36 cellular contexts compared by ENCODE assay signal in genomic region chr12:69651922-69652321, GRCh38. TPM values are rescaled to one million over a fixed set of nuclear protein-coding genes. Genes with fewer than 3 reads are reported as not detected.
"Had no signal": no experiment of that assay in that cellular context is flagged by ENCODE, and none has a peak within 500 bp of the region (broad histone marks: within the 10 kb centered on the region; RNA-seq: fewer than 3 reads in every experiment).

No MANE protein-coding gene starts in this region.

- H3K9ac ChIP-seq: neural progenitor cell, parathyroid adenoma had no signal

- H3K27ac ChIP-seq: left lung, lower lobe of right lung, neural progenitor cell, neutrophil, parathyroid adenoma, right atrium auricular region, right lobe of liver, tibial nerve, uterus had no signal

- FAIRE-seq: kidney had no signal

- H3K36me3 ChIP-seq: left lung, lower lobe of right lung, neural progenitor cell, neutrophil, right atrium auricular region, right lobe of liver, tibial nerve, uterus had no signal

- ATAC-seq: left colon; left lung; lower lobe of right lung; natural killer cell; right lobe of liver; stimulated activated memory B cell treated with anti-CD40 and anti-IgM and Interleukin-4, amounts not matched to agents 10 μg/mL and 1 μg/mL and 100 μg/mL, for 72 hours; stimulated activated naive CD8-positive, alpha-beta T cell treated with anti-CD3 and anti-CD28 coated beads, Interleukin-15, amount 100 ng/mL, for 72 hours had no signal

- H3K9me3 ChIP-seq: left lung, lower lobe of right lung, neutrophil, right atrium auricular region, right lobe of liver, tibial nerve, uterus had no signal

- H3K36me3 Mint-ChIP-seq: naive B cell; natural killer cell; neural progenitor cell; stimulated activated memory B cell treated with anti-CD40 and anti-IgM and Interleukin-4, amounts not matched to agents 10 μg/mL and 1 μg/mL and 100 μg/mL, for 72 hours; type B pancreatic cell had no signal

- H3K9me3 Mint-ChIP-seq: mesothelial cell of epicardium; naive B cell; natural killer cell; nephron progenitor cell; neural progenitor cell; stimulated activated memory B cell treated with anti-CD40 and anti-IgM and Interleukin-4, amounts not matched to agents 10 μg/mL and 1 μg/mL and 100 μg/mL, for 72 hours; stimulated activated naive CD8-positive, alpha-beta T cell treated with anti-CD3 and anti-CD28 coated beads, Interleukin-15, amount 100 ng/mL, for 72 hours; type B pancreatic cell had no signal

- H3K27ac Mint-ChIP-seq: mesothelial cell of epicardium; naive B cell; natural killer cell; nephron progenitor cell; neural progenitor cell; stimulated activated memory B cell treated with anti-CD40 and anti-IgM and Interleukin-4, amounts not matched to agents 10 μg/mL and 1 μg/mL and 100 μg/mL, for 72 hours; stimulated activated naive CD8-positive, alpha-beta T cell treated with anti-CD3 and anti-CD28 coated beads, Interleukin-15, amount 100 ng/mL, for 72 hours; type B pancreatic cell had no signal

- H3K79me2 ChIP-seq: parathyroid adenoma had no signal

- H3K4me3 ChIP-seq: left lung, lower lobe of right lung, neural progenitor cell, right atrium auricular region, right lobe of liver, smooth muscle cell, tibial nerve, uterus had no signal

- H3K4me1 Mint-ChIP-seq: naive B cell; natural killer cell; stimulated activated memory B cell treated with anti-CD40 and anti-IgM and Interleukin-4, amounts not matched to agents 10 μg/mL and 1 μg/mL and 100 μg/mL, for 72 hours; stimulated activated naive CD8-positive, alpha-beta T cell treated with anti-CD3 and anti-CD28 coated beads, Interleukin-15, amount 100 ng/mL, for 72 hours had no signal

- H3K4me2 ChIP-seq: neural progenitor cell, smooth muscle cell had no signal

- H3K4me1 ChIP-seq: left lung, lower lobe of right lung, neural progenitor cell, parathyroid adenoma, right atrium auricular region, right lobe of liver, uterus had no signal

- DNase-seq: kidney; left colon; left lung; lower lobe of right lung; mammary epithelial cell; mesendoderm; naive B cell; natural killer cell; nephron progenitor cell; occipital lobe; right lobe of liver; stimulated activated CD4-positive, alpha-beta T cell treated with anti-CD3 and anti-CD28 coated beads, Interleukin-1b, Interleukin-23, amount 100 ng/mL, for 48 hours; stimulated activated CD4-positive, alpha-beta T cell treated with anti-CD3 and anti-CD28 coated beads, Interleukin-2, amount 100 ng/mL, for 48 hours; stimulated activated CD4-positive, alpha-beta T cell treated with anti-CD3 and anti-CD28 coated beads, Interleukin-4, amount 100 ng/mL, for 4 hours; stimulated activated CD8-positive, alpha-beta memory T cell treated with anti-CD3 and anti-CD28 coated beads, Interleukin-4, amount 100 ng/mL, for 48 hours; stimulated activated naive CD4-positive, alpha-beta T cell treated with Interleukin-2 at 50 U/mL for 16 hours; stimulated activated naive CD8-positive, alpha-beta T cell treated with anti-CD3 and anti-CD28 coated beads, Interleukin-15, amount 100 ng/mL, for 72 hours; substantia nigra; uterus had no signal

- H3K4me3 Mint-ChIP-seq: mesothelial cell of epicardium; natural killer cell; nephron progenitor cell; neural progenitor cell; stimulated activated memory B cell treated with anti-CD40 and anti-IgM and Interleukin-4, amounts not matched to agents 10 μg/mL and 1 μg/mL and 100 μg/mL, for 72 hours; stimulated activated naive CD8-positive, alpha-beta T cell treated with anti-CD3 and anti-CD28 coated beads, Interleukin-15, amount 100 ng/mL, for 72 hours; type B pancreatic cell had no signal

- H2AFZ ChIP-seq: neural progenitor cell, parathyroid adenoma had no signal

- H3K27me3 ChIP-seq: left lung, neural progenitor cell, right atrium auricular region, right lobe of liver, tibial nerve, uterus had no signal

RNA-seq across cellular contexts. Expression of gene LRRC10, which starts 41.2 kb away (rescaled TPM):
- total RNA-seq: kidney, left colon, left lung, liver, lower lobe of right lung, mammary epithelial cell, mesothelial cell of epicardium, mononuclear cell, natural killer cell, occipital lobe, osteocyte, posterior vena cava, pulmonary artery endothelial cell, renal cortical epithelial cell, right lobe of liver, smooth muscle cell, temporal lobe, tibial nerve, ureter, uterus had no signal
- polyA plus RNA-seq: liver, mammary epithelial cell, smooth muscle cell had no signal

RNA-seq across cellular contexts. Expression of gene BEST3, which starts 47.2 kb away (rescaled TPM):
- total RNA-seq: left colon, left lung, lower lobe of right lung, natural killer cell, posterior vena cava, right lobe of liver, tibial nerve, ureter had no signal
- polyA plus RNA-seq: liver, smooth muscle cell had no signal
